Comparison of ENCODE assay signal across 8 cellular contexts in the genomic region with DNA sequence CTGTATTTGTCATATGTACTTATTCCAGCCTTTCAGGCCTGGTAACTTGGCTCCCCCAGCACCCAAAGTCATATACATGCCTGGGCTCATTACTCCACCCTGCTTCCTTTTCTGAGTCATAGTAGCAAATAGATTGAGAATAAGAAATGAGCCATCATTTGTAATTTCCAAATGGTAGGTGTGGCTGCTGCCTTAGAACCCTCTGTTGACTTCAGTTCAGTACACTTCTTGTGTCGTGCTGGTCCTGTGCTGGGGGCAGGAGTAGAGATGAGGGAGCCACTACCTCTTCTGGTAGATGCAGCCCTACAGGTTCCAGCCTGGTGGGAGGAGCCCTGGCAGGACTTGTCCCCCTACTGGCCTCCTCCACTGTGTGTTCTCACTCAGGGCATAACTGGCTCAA. TPM values are rescaled to one million over a fixed set of nuclear protein-coding genes. Genes with fewer than 3 reads are reported as not detected.
DNase-seq lines count a peak whose midpoint lies in the region; ATAC-seq lines count a peak whose summit lies in the region.

No MANE protein-coding gene starts in this region.

- H3K4me3 Mint-ChIP-seq in activated CD8-positive, alpha-beta memory T cell treated with anti-CD3 and anti-CD28 coated beads, Interleukin-2, amount 10 ng/mL, durations not matched to agents 7 days and 5 days: no peak overlapping the region
- H3K4me3 Mint-ChIP-seq in IgD-negative memory B cell: no peak overlapping the region
- H3K4me3 Mint-ChIP-seq in effector memory CD8-positive, alpha-beta T cell: no peak overlapping the region
- H3K4me3 Mint-ChIP-seq in stimulated activated naive B cell treated with anti-CD40 and anti-IgM and Interleukin-4, amounts not matched to agents 10 μg/mL and 1 μg/mL and 100 μg/mL, for 72 hours: peak overlapping the region in 1 of 2 donors; percentile 61

- H3K4me1 Mint-ChIP-seq in activated CD8-positive, alpha-beta memory T cell treated with anti-CD3 and anti-CD28 coated beads, Interleukin-2, amount 10 ng/mL, durations not matched to agents 7 days and 5 days: peaks cover 12% of the 10 kb centered on the region
- H3K4me1 Mint-ChIP-seq in IgD-negative memory B cell: peaks cover 9 to 18% (median 12%) of the 10 kb centered on the region in 3 donors
- peaks cover 0 to 1% of the 10 kb centered on the region in 2 donors for H3K4me1 Mint-ChIP-seq in effector memory CD8-positive, alpha-beta T cell (ENCODE audit: low read depth in 2 of 2)
- peaks cover 37 to 48% of the 10 kb centered on the region in 2 donors for H3K4me1 Mint-ChIP-seq in stimulated activated naive B cell treated with anti-CD40 and anti-IgM and Interleukin-4, amounts not matched to agents 10 μg/mL and 1 μg/mL and 100 μg/mL, for 72 hours

- H3K36me3 Mint-ChIP-seq in activated CD8-positive, alpha-beta memory T cell treated with anti-CD3 and anti-CD28 coated beads, Interleukin-2, amount 10 ng/mL, durations not matched to agents 7 days and 5 days: peaks cover 27% of the 10 kb centered on the region
- H3K36me3 Mint-ChIP-seq in IgD-negative memory B cell: peaks cover 9% of the 10 kb centered on the region
- peaks cover 18% of the 10 kb centered on the region for H3K36me3 Mint-ChIP-seq in effector memory CD8-positive, alpha-beta T cell (ENCODE audit: insufficient read depth)
- H3K36me3 Mint-ChIP-seq in stimulated activated naive B cell treated with anti-CD40 and anti-IgM and Interleukin-4, amounts not matched to agents 10 μg/mL and 1 μg/mL and 100 μg/mL, for 72 hours: peaks cover 68 to 78% of the 10 kb centered on the region in 2 donors

- H3K27me3 Mint-ChIP-seq in activated CD8-positive, alpha-beta memory T cell treated with anti-CD3 and anti-CD28 coated beads, Interleukin-2, amount 10 ng/mL, durations not matched to agents 7 days and 5 days: no peaks in the 10 kb centered on the region
- H3K27me3 Mint-ChIP-seq in IgD-negative memory B cell: no peaks in the 10 kb centered on the region
- H3K27me3 Mint-ChIP-seq in effector memory CD8-positive, alpha-beta T cell: no peaks in the 10 kb centered on the region
- H3K27me3 Mint-ChIP-seq in stimulated activated naive B cell treated with anti-CD40 and anti-IgM and Interleukin-4, amounts not matched to agents 10 μg/mL and 1 μg/mL and 100 μg/mL, for 72 hours: no peaks in the 10 kb centered on the region

- H3K9me3 Mint-ChIP-seq in activated CD8-positive, alpha-beta memory T cell treated with anti-CD3 and anti-CD28 coated beads, Interleukin-2, amount 10 ng/mL, durations not matched to agents 7 days and 5 days (ENCODE audit: low read depth): no peaks in the 10 kb centered on the region
- no peaks in the 10 kb centered on the region for H3K9me3 Mint-ChIP-seq in IgD-negative memory B cell
- H3K9me3 Mint-ChIP-seq in effector memory CD8-positive, alpha-beta T cell: no peaks in the 10 kb centered on the region
- no peaks in the 10 kb centered on the region for H3K9me3 Mint-ChIP-seq in stimulated activated naive B cell treated with anti-CD40 and anti-IgM and Interleukin-4, amounts not matched to agents 10 μg/mL and 1 μg/mL and 100 μg/mL, for 72 hours

- peak overlapping the region; percentile 64 for H3K27ac Mint-ChIP-seq in activated CD8-positive, alpha-beta memory T cell treated with anti-CD3 and anti-CD28 coated beads, Interleukin-2, amount 10 ng/mL, durations not matched to agents 7 days and 5 days
- peak overlapping the region; percentile 19 to 91 (median 84) for H3K27ac Mint-ChIP-seq in IgD-negative memory B cell
- peak overlapping the region; percentile 13 to 76 for H3K27ac Mint-ChIP-seq in effector memory CD8-positive, alpha-beta T cell
- H3K27ac Mint-ChIP-seq in stimulated activated naive B cell treated with anti-CD40 and anti-IgM and Interleukin-4, amounts not matched to agents 10 μg/mL and 1 μg/mL and 100 μg/mL, for 72 hours: peak overlapping the region; percentile 90

- peak; percentile 75 for ATAC-seq in activated CD8-positive, alpha-beta memory T cell treated with anti-CD3 and anti-CD28 coated beads, Interleukin-2, amount 10 ng/mL, durations not matched to agents 7 days and 5 days
- ATAC-seq in effector memory CD8-positive, alpha-beta T cell (replicated peaks): no peak
- peak; percentile 86 to 95 for ATAC-seq in stimulated activated naive B cell treated with anti-CD40 and anti-IgM and Interleukin-4, amounts not matched to agents 10 μg/mL and 1 μg/mL and 100 μg/mL, for 72 hours (replicated peaks)
- no peak for ATAC-seq in HG03342 (IDR thresholded peaks at IDR 0.05; ENCODE audit: unreplicated experiment)
- no peak for ATAC-seq in HG03139 (IDR thresholded peaks at IDR 0.05; ENCODE audit: unreplicated experiment)

- DNase-seq in activated CD8-positive, alpha-beta memory T cell treated with anti-CD3 and anti-CD28 coated beads, Interleukin-2, amount 10 ng/mL, durations not matched to agents 7 days and 5 days: no peak
- DNase-seq in activated CD8-positive, alpha-beta memory T cell treated with anti-CD3 and anti-CD28 coated beads for 24 hours: no peak
- no peak for DNase-seq in effector memory CD8-positive, alpha-beta T cell
- DNase-seq in stimulated activated naive B cell treated with anti-CD40 and anti-IgM and Interleukin-4, amounts not matched to agents 10 μg/mL and 1 μg/mL and 100 μg/mL, for 72 hours: no peak
- DNase-seq in hypothalamus (lab: John Stamatoyannopoulos, UW): no peak

- CTCF ChIA-PET in activated CD8-positive, alpha-beta memory T cell treated with anti-CD3 and anti-CD28 coated beads, Interleukin-2, amount 10 ng/mL, durations not matched to agents 7 days and 5 days (lab: Charles Lee): no interaction called here

RNA-seq across cellular contexts. Expression of gene GM2A, which starts 11.1 kb away (rescaled TPM):
- total RNA-seq in activated CD8-positive, alpha-beta memory T cell treated with anti-CD3 and anti-CD28 coated beads, Interleukin-2, amount 10 ng/mL, durations not matched to agents 7 days and 5 days: 10 to 100 TPM; 13.4 to 18.7 TPM
- polyA plus RNA-seq in IgD-negative memory B cell: 31.5 TPM

RNA-seq across cellular contexts. Expression of gene SLC36A3, which starts 39.5 kb away (rescaled TPM):
- not detected for total RNA-seq in activated CD8-positive, alpha-beta memory T cell treated with anti-CD3 and anti-CD28 coated beads, Interleukin-2, amount 10 ng/mL, durations not matched to agents 7 days and 5 days
- polyA plus RNA-seq in IgD-negative memory B cell: not detected

RNA-seq across cellular contexts. Expression of gene CCDC69, which starts 40.2 kb away (rescaled TPM):
- 10 to 100 TPM; 73.1 to 89.1 TPM for total RNA-seq in activated CD8-positive, alpha-beta memory T cell treated with anti-CD3 and anti-CD28 coated beads, Interleukin-2, amount 10 ng/mL, durations not matched to agents 7 days and 5 days
- polyA plus RNA-seq in IgD-negative memory B cell: 75.5 TPM

Comparison
In these comparisons a context has a peak if more than half of its experiments do, and no peak if none do; other contexts are left out.
1. ATAC-seq: peak in activated CD8-positive, alpha-beta memory T cell treated with anti-CD3 and anti-CD28 coated beads, Interleukin-2, amount 10 ng/mL, durations not matched to agents 7 days and 5 days (single experiment) and stimulated activated naive B cell treated with anti-CD40 and anti-IgM and Interleukin-4, amounts not matched to agents 10 μg/mL and 1 μg/mL and 100 μg/mL, for 72 hours (2 of 2); none in effector memory CD8-positive, alpha-beta T cell (single experiment), HG03342 (single experiment) and HG03139 (single experiment).
2. Peak in every context shown above with its lines, with median percentiles within 50 percentile points of each other: H3K27ac Mint-ChIP-seq.